ENCODE assay signal across 14 cellular contexts in genomic region chr4:123603165-123603564, GRCh38.
A peak's percentile ranks its signal among the peaks of the same experiment; 100 is the strongest.
DNase-seq lines count a peak whose midpoint lies in the region; ATAC-seq, FAIRE-seq and TF ChIP-seq lines count a peak whose summit lies in the region.
"Had no signal": no experiment of that assay in that cellular context is flagged by ENCODE, and none has a peak within 500 bp of the region (broad histone marks: within the 10 kb centered on the region; RNA-seq: fewer than 3 reads in every experiment).

No MANE protein-coding gene starts in this region.

- intact Hi-C loops in Right ventricle myocardium inferior (cut with DNase I): no loop called here
- intact Hi-C loops in endothelial cell of umbilical vein (cut with micrococcal nuclease): no loop called here
- intact Hi-C loops in stomach (cut with DNase I; ENCODE audit: low total_unique reads): no loop called here

- 34 to 60% (median 51%) methylated on average over 7 of the region's 7 CpGs for WGBS in stomach, 5 donors

- H3K4me2 ChIP-seq in endothelial cell of umbilical vein (ENCODE audit: insufficient read depth, low read length): no peak overlapping the region

- DNase-seq in cardiac muscle cell (ENCODE audit: low read depth in 1 of 2, low spot score in 1 of 2) (peak; percentile 4 to 67), Right ventricle myocardium inferior (ENCODE audit: missing footprints) (no peak), RKO (ENCODE audit: low spot score) (peak; percentile 32), endothelial cell of umbilical vein (ENCODE audit: low read depth, low spot score) (peak; percentile 23), stomach (peak; percentile 32)
- no peak for DNase-seq in activated CD4-positive, alpha-beta T cell treated with anti-CD3 and anti-CD28 coated beads for 1 hour
- DNase-seq in activated CD4-positive, alpha-beta T cell treated with anti-CD3 and anti-CD28 coated beads for 48 hours: no peak
- DNase-seq: activated CD4-positive, alpha-beta memory T cell treated with anti-CD3 and anti-CD28 coated beads for 36 hours; hippocampal formation; NCI-H1417; NCI-H82 had no signal

- no peak overlapping the region for H3K9ac ChIP-seq in endothelial cell of umbilical vein (replicated peaks; ENCODE audit: extremely low read depth, insufficient read depth, low read length)

- TF ChIP-seq CTCF in cardiac muscle cell (IDR thresholded peaks at IDR 0.05; ENCODE audit: low read depth, low read length): no peak
- TF ChIP-seq CTCF in endothelial cell of umbilical vein (IDR thresholded peaks at IDR 0.05; ENCODE audit: extremely low read depth in 1 of 2, insufficient read depth in 1 of 2, low read depth in 1 of 2, low read length in 2 of 2): no peak
- no peak for TF ChIP-seq CTCF in stomach (IDR thresholded peaks at IDR 0.05)

- H3K79me2 ChIP-seq in endothelial cell of umbilical vein (ENCODE audit: control insufficient read depth, insufficient read depth, low read length): no peaks in the 10 kb centered on the region

- BruUV-seq in endothelial cell of umbilical vein (replicated peaks; lab: Mats Ljungman, UMichigan): no TSS peak

- H3K4me3 ChIP-seq in cardiac muscle cell (no peak overlapping the region), endothelial cell of umbilical vein (replicated peaks in 1 of 3; ENCODE audit: insufficient read depth in 1 of 3, low read depth in 1 of 3, low read length in 3 of 3) (no peak overlapping the region), stomach (no peak overlapping the region)

- H3K27ac ChIP-seq in cardiac muscle cell (no peak overlapping the region), endothelial cell of umbilical vein (ENCODE audit: insufficient read depth, low read depth, low read length) (no peak overlapping the region), stomach (no peak overlapping the region)
- H3K27ac ChIP-seq: HL-60 had no signal

- CTCF ChIA-PET in endothelial cell of umbilical vein (lab: Charles Lee): no interaction called here

- no peaks in the 10 kb centered on the region for H3K36me3 ChIP-seq in cardiac muscle cell
- H3K36me3 ChIP-seq in endothelial cell of umbilical vein (ENCODE audit: control insufficient read depth in 2 of 2, extremely low read depth in 1 of 2, insufficient read depth in 2 of 2, low read length in 2 of 2): no peaks in the 10 kb centered on the region
- H3K36me3 ChIP-seq in stomach: no peaks in the 10 kb centered on the region

- ATAC-seq in Right ventricle myocardium inferior (no peak), GM21786 (IDR thresholded peaks at IDR 0.05; ENCODE audit: unreplicated experiment) (no peak)
- ATAC-seq: stimulated activated effector memory CD8-positive, alpha-beta T cell treated with anti-CD3 and anti-CD28 coated beads, Interleukin-12 subunit alpha, Interleukin-12 subunit beta, amount 100 ng/mL, for 72 hours had no signal

- POLR2A ChIA-PET in endothelial cell of umbilical vein (lab: Charles Lee): no interaction called here

- no peak overlapping the region for H2AFZ ChIP-seq in endothelial cell of umbilical vein (ENCODE audit: low read depth, low read length)

- H3K27me3 ChIP-seq in cardiac muscle cell (no peaks in the 10 kb centered on the region), endothelial cell of umbilical vein (ENCODE audit: control insufficient read depth in 2 of 2, insufficient read depth in 2 of 2, low read length in 2 of 2) (no peaks in the 10 kb centered on the region), stomach (no peaks in the 10 kb centered on the region)

- no peaks in the 10 kb centered on the region for H4K20me1 ChIP-seq in endothelial cell of umbilical vein (replicated peaks; ENCODE audit: control insufficient read depth, extremely low read depth, insufficient read depth, low read length)

- no peak for TF ChIP-seq EP300 in stomach (IDR thresholded peaks at IDR 0.05)

- no peaks in the 10 kb centered on the region for H3K4me1 ChIP-seq in cardiac muscle cell (ENCODE audit: low read depth)
- H3K4me1 ChIP-seq in endothelial cell of umbilical vein (ENCODE audit: control insufficient read depth, extremely low read depth, insufficient read depth, low read length): peaks cover 23% of the 10 kb centered on the region
- peaks cover 0 to 31% (median 28%) of the 10 kb centered on the region in 4 donors for H3K4me1 ChIP-seq in stomach

- no peak for TF ChIP-seq POLR2A in endothelial cell of umbilical vein (IDR thresholded peaks at IDR 0.05; ENCODE audit: low read depth, low read length)
- no peak for TF ChIP-seq POLR2A in stomach (IDR thresholded peaks at IDR 0.05)

- no peaks in the 10 kb centered on the region for H3K9me1 ChIP-seq in endothelial cell of umbilical vein (replicated peaks; ENCODE audit: control insufficient read depth, extremely low read depth, insufficient read depth, low read length)

- H3K9me3 ChIP-seq in cardiac muscle cell (ENCODE audit: low read depth) (no peaks in the 10 kb centered on the region), endothelial cell of umbilical vein (replicated peaks; ENCODE audit: control insufficient read depth, insufficient read depth, low read length) (no peaks in the 10 kb centered on the region), stomach (no peaks in the 10 kb centered on the region)

- dilution Hi-C loops in endothelial cell of umbilical vein (cut with MboI; ENCODE audit: extremely low pct_ligation_motif_present, low sequenced_read_pairs): no loop called here

- FAIRE-seq in endothelial cell of umbilical vein (lab: Jason Lieb, UNC): no peak

TF ChIP-seq in endothelial cell of umbilical vein, 7 proteins besides CTCF, POLR2A, EP300 and RAD21:
- TF ChIP-seq MYC (IDR thresholded peaks at IDR 0.05; ENCODE audit: low read depth, low read length): no peak
- no peak for TF ChIP-seq JUN (IDR thresholded peaks at IDR 0.05; ENCODE audit: borderline replicate concordance, insufficient read depth, insufficient read length, low read depth)
- no peak for TF ChIP-seq EZH2 (IDR thresholded peaks at IDR 0.05; ENCODE audit: borderline replicate concordance, low read depth, low read length, severe bottlenecking)
- no peak for TF ChIP-seq MAX (IDR thresholded peaks at IDR 0.05; ENCODE audit: insufficient read depth, insufficient read length)
- TF ChIP-seq FOS (IDR thresholded peaks at IDR 0.05; ENCODE audit: borderline replicate concordance, insufficient read depth, low read length): no peak
- TF ChIP-seq GATA2 (IDR thresholded peaks at IDR 0.05; ENCODE audit: insufficient read depth, insufficient read length, low read depth, low read length): no peak
- TF ChIP-seq POLR2AphosphoS5 (IDR thresholded peaks at IDR 0.05; ENCODE audit: insufficient read depth, low read depth, low read length): no peak

Comparison
In these comparisons a context has a peak if more than half of its experiments do, and no peak if none do; other contexts are left out.
1. DNase-seq: peak in cardiac muscle cell (2 of 2), RKO (single experiment), endothelial cell of umbilical vein (single experiment) and stomach (single experiment); none in Right ventricle myocardium inferior (single experiment), activated CD4-positive, alpha-beta T cell treated with anti-CD3 and anti-CD28 coated beads for 1 hour (single experiment) and activated CD4-positive, alpha-beta T cell treated with anti-CD3 and anti-CD28 coated beads for 48 hours (single experiment).